ENCODE assay signal across 8 cellular contexts in genomic region chr13:109787135-109787954, GRCh38. TPM values are rescaled to one million over a fixed set of nuclear protein-coding genes. Genes with fewer than 3 reads are reported as not detected.
DNase-seq lines count a peak whose midpoint lies in the region; ATAC-seq and TF ChIP-seq lines count a peak whose summit lies in the region.

No MANE protein-coding gene starts in this region.

- TF ChIP-seq RAD21 in neural cell (conservative IDR thresholded peaks at IDR 0.05) = peak; percentile 56

- H3K9me2 ChIP-seq in neural cell (ENCODE audit: insufficient read depth, low read length) = no peaks in the 10 kb centered on the region

- no peaks in the 10 kb centered on the region for H3K9me3 ChIP-seq in neural cell (ENCODE audit: low read length)

- TF ChIP-seq CTCF in fibroblast of pulmonary artery (IDR thresholded peaks at IDR 0.05; ENCODE audit: low read length, missing control alignments) (no peak), neural cell (IDR thresholded peaks at IDR 0.05; ENCODE audit: poor library complexity, severe bottlenecking) (peak; percentile 33), GM13976 (IDR thresholded peaks at IDR 0.05; ENCODE audit: borderline replicate concordance, control extremely low read depth, extremely low read depth, insufficient read depth, missing control alignments) (no peak)

- peak overlapping the region; percentile 77 for H3K27ac ChIP-seq in neural cell (ENCODE audit: low read length)

- peaks cover 3% of the 10 kb centered on the region for H3F3A ChIP-seq in neural cell (ENCODE audit: insufficient read depth, low read length, poor library complexity, severe bottlenecking)

- peak overlapping the region; percentile 67 for H3K4me3 ChIP-seq in fibroblast of pulmonary artery (replicated peaks; ENCODE audit: low read depth, low read length)
- H3K4me3 ChIP-seq in neural cell (ENCODE audit: low read length) = peak overlapping the region; percentile 83

- in situ Hi-C loops in GM13976 (cut with MboI; ENCODE audit: low sequenced_read_pairs, unreplicated experiment) = no loop called here

- H3K36me3 ChIP-seq in neural cell (ENCODE audit: insufficient read depth, low read length) = peaks cover 3% of the 10 kb centered on the region

- ATAC-seq in HG02938 (IDR thresholded peaks at IDR 0.05; ENCODE audit: unreplicated experiment) = peak; percentile 9

- peak overlapping the region; percentile 82 for H3K9ac ChIP-seq in neural cell (ENCODE audit: low read length)

- H2AFZ ChIP-seq in neural cell (ENCODE audit: low read depth, low read length) = peak overlapping the region; percentile 36

- H3K79me2 ChIP-seq in neural cell (replicated peaks; ENCODE audit: insufficient read depth, low read length) = no peaks in the 10 kb centered on the region

- H4K20me1 ChIP-seq in neural cell (ENCODE audit: insufficient read depth) = no peaks in the 10 kb centered on the region

- TF ChIP-seq EP300 in neural cell (conservative IDR thresholded peaks at IDR 0.05; ENCODE audit: poor library complexity, severe bottlenecking) = no peak

- no peaks in the 10 kb centered on the region for H3K27me3 ChIP-seq in neural cell (ENCODE audit: insufficient read depth, low read depth, low read length)

- DNase-seq in NCI-H1436 (lab: John Stamatoyannopoulos, UW) (peak; percentile 50), NCI-H1436 treated with DMSO at 0.1 percent for 48 hours (lab: John Stamatoyannopoulos, UW) (no peak), NCI-H345 treated with DMSO at 0.1 percent for 48 hours (lab: John Stamatoyannopoulos, UW; ENCODE audit: unreplicated experiment) (peak; percentile 25), fibroblast of pulmonary artery (ENCODE audit: low read depth) (peak; percentile 46), GM13976 (ENCODE audit: low spot score) (no peak)
- DNase-seq in activated T-cell treated with anti-CD3 and anti-CD28 coated beads, Interleukin-2, amount 50 U/mL, for 48 hours = peak; percentile 39 to 55

- peak overlapping the region; percentile 63 for H3K4me2 ChIP-seq in neural cell (ENCODE audit: low read length)

TF ChIP-seq in neural cell, 6 proteins besides CTCF, POLR2A, EP300 and RAD21:
- TF ChIP-seq EZH2 (IDR thresholded peaks at IDR 0.05; ENCODE audit: borderline replicate concordance, insufficient read depth, low read length, poor library complexity, severe bottlenecking) (no peak), POLR2AphosphoS5 (IDR thresholded peaks at IDR 0.05) (no peak), SMC3 (conservative IDR thresholded peaks at IDR 0.05; ENCODE audit: poor library complexity) (peak; percentile 40), MXI1 (conservative IDR thresholded peaks at IDR 0.05; ENCODE audit: poor library complexity, severe bottlenecking) (peak; percentile 40), TAF1 (IDR thresholded peaks at IDR 0.05; ENCODE audit: low read depth) (no peak)
- TF ChIP-seq, protein P1, sequence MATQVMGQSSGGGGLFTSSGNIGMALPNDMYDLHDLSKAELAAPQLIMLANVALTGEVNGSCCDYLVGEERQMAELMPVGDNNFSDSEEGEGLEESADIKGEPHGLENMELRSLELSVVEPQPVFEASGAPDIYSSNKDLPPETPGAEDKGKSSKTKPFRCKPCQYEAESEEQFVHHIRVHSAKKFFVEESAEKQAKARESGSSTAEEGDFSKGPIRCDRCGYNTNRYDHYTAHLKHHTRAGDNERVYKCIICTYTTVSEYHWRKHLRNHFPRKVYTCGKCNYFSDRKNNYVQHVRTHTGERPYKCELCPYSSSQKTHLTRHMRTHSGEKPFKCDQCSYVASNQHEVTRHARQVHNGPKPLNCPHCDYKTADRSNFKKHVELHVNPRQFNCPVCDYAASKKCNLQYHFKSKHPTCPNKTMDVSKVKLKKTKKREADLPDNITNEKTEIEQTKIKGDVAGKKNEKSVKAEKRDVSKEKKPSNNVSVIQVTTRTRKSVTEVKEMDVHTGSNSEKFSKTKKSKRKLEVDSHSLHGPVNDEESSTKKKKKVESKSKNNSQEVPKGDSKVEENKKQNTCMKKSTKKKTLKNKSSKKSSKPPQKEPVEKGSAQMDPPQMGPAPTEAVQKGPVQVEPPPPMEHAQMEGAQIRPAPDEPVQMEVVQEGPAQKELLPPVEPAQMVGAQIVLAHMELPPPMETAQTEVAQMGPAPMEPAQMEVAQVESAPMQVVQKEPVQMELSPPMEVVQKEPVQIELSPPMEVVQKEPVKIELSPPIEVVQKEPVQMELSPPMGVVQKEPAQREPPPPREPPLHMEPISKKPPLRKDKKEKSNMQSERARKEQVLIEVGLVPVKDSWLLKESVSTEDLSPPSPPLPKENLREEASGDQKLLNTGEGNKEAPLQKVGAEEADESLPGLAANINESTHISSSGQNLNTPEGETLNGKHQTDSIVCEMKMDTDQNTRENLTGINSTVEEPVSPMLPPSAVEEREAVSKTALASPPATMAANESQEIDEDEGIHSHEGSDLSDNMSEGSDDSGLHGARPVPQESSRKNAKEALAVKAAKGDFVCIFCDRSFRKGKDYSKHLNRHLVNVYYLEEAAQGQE (IDR thresholded peaks at IDR 0.05; ENCODE audit: borderline replicate concordance) = peak; percentile 64

RNA-seq across cellular contexts. Expression of gene IRS2, which starts 1.0 kb away (rescaled TPM):
- polyA plus RNA-seq in neural cell = 5.8 and 7.1 TPM in 2 replicates
- 13.8 and 15.6 TPM in 2 replicates for polyA minus RNA-seq in neural cell

Comparison
In these comparisons a context has a peak if more than half of its experiments do, and no peak if none do; other contexts are left out.
1. DNase-seq: peak in NCI-H1436 (single experiment), NCI-H345 treated with DMSO at 0.1 percent for 48 hours (single experiment), activated T-cell treated with anti-CD3 and anti-CD28 coated beads, Interleukin-2, amount 50 U/mL, for 48 hours (2 of 2) and fibroblast of pulmonary artery (single experiment); none in NCI-H1436 treated with DMSO at 0.1 percent for 48 hours (single experiment) and GM13976 (single experiment).